ENCODE assay signal across 8 cellular contexts in genomic region chr20:60137657-60138245, GRCh38.
DNase-seq lines count a peak whose midpoint lies in the region; ATAC-seq lines count a peak whose summit lies in the region.

No MANE protein-coding gene starts in this region.

- no peaks in the 10 kb centered on the region for H3K36me3 Mint-ChIP-seq in activated T-helper 17 cell treated with anti-CD3 and anti-CD28 coated beads, Interleukin-2, amount 50 U/mL, for 72 hours (ENCODE audit: low read depth)

- H3K27ac Mint-ChIP-seq in activated T-helper 17 cell treated with anti-CD3 and anti-CD28 coated beads, Interleukin-2, amount 50 U/mL, for 72 hours, result no peak overlapping the region

- H3K9me3 Mint-ChIP-seq in activated T-helper 17 cell treated with anti-CD3 and anti-CD28 coated beads, Interleukin-2, amount 50 U/mL, for 72 hours, result no peaks in the 10 kb centered on the region

- ATAC-seq in GM18858 (IDR thresholded peaks at IDR 0.05; ENCODE audit: unreplicated experiment) (peak; percentile 47), HG03139 (IDR thresholded peaks at IDR 0.05; ENCODE audit: unreplicated experiment) (no peak), HG02970 (IDR thresholded peaks at IDR 0.05; ENCODE audit: low FRiP score, unreplicated experiment) (no peak)
- ATAC-seq in activated T-helper 17 cell treated with anti-CD3 and anti-CD28 coated beads, Interleukin-2, amount 50 U/mL, for 72 hours (replicated peaks), result peak; percentile 73

- peak overlapping the region; percentile 70 for H3K4me3 Mint-ChIP-seq in activated T-helper 17 cell treated with anti-CD3 and anti-CD28 coated beads, Interleukin-2, amount 50 U/mL, for 72 hours

- no peaks in the 10 kb centered on the region for H3K27me3 Mint-ChIP-seq in activated T-helper 17 cell treated with anti-CD3 and anti-CD28 coated beads, Interleukin-2, amount 50 U/mL, for 72 hours

- H3K4me1 Mint-ChIP-seq in activated T-helper 17 cell treated with anti-CD3 and anti-CD28 coated beads, Interleukin-2, amount 50 U/mL, for 72 hours, result no peaks in the 10 kb centered on the region

- DNase-seq in AML-193 (lab: John Stamatoyannopoulos, UW) (peak; percentile 65 to 80), NCI-H2107 (lab: John Stamatoyannopoulos, UW) (peak; percentile 53), iris pigment epithelial cell (ENCODE audit: low read depth) (peak; percentile 15)
- DNase-seq in stimulated activated CD8-positive, alpha-beta memory T cell treated with anti-CD3 and anti-CD28 coated beads, Interleukin-15, amount 100 ng/mL, for 48 hours (ENCODE audit: low read depth in 2 of 2), result peak; percentile 2 to 3

Comparison
In these comparisons a context has a peak if more than half of its experiments do, and no peak if none do; other contexts are left out.
1. DNase-seq: peak in every context shown above with its lines; median percentile 72 in AML-193; 53 in NCI-H2107; 15 in iris pigment epithelial cell; 2 in stimulated activated CD8-positive, alpha-beta memory T cell treated with anti-CD3 and anti-CD28 coated beads, Interleukin-15, amount 100 ng/mL, for 48 hours.
2. ATAC-seq: peak in GM18858 (single experiment) and activated T-helper 17 cell treated with anti-CD3 and anti-CD28 coated beads, Interleukin-2, amount 50 U/mL, for 72 hours (single experiment); none in HG03139 (single experiment) and HG02970 (single experiment).